Comparison of ENCODE assay signal across 1 cellular context in the genomic region with DNA sequence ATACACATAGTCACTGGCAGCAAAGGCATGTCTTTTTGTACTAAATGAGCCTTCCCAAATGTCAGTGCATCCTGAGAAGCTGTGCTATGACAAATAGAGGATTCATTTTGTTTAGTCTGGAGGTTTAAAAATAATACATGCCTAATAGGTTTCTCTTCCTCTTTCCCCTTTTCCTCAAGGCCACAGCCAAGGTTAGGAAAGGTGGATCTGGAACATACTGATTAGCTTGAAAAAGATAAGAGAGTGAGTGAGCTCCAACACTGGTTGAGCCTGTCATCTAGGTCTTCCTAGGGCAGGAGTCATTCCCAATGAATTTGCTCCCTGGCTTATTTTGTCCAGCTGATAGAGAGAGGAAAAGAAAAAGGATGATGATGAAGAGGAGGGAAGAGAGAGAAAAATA.
TF ChIP-seq lines count a peak whose summit lies in the region.

No MANE protein-coding gene starts in this region.

TF ChIP-seq in GM12878, 131 proteins besides CTCF, POLR2A, EP300 and RAD21:
- TF ChIP-seq IKZF1 (conservative IDR thresholded peaks at IDR 0.05) (peak; percentile 48; the same call in 1 of the 2 replicates), SPI1 (IDR thresholded peaks at IDR 0.05; ENCODE audit: borderline replicate concordance, insufficient read depth, low read depth, low read length) (peak; percentile 55; the same call in 1 of the 2 replicates), NR2C2 (IDR thresholded peaks at IDR 0.05; ENCODE audit: borderline replicate concordance, control insufficient read depth, insufficient read length, low read depth) (no peak), IKZF2 (IDR thresholded peaks at IDR 0.05) (peak; percentile 29 to 50; a peak in 3 of 4 replicates)
